Comparison of ENCODE assay signal across 33 cellular contexts in the genomic region with DNA sequence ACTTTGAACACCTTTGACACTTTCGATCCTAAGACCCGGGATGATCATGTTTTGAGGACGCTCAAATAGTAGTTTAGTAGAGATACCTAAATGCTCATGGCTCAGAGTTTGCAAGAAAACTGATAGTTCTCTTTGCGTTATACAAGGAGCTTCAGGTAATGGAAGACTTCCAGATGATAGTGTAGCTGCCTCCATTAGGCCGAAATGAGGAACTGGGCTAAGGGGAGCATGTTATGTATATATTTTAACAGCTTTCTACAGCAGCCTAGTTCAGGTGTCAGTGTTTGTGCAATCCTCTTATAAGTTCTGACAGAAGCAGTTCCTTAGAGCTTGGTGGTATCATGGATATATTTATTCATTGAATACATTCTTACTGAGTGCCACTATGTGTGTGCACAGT.
"Had no signal": no experiment of that assay in that cellular context is flagged by ENCODE, and none has a peak within 500 bp of the region (broad histone marks: within the 10 kb centered on the region; RNA-seq: fewer than 3 reads in every experiment).

No MANE protein-coding gene starts in this region.

- H3K9me3 ChIP-seq: ascending aorta, breast epithelium, esophagus muscularis mucosa, gastrocnemius medialis, heart left ventricle had no signal

- H3K4me3 Mint-ChIP-seq: activated CD4-positive, alpha-beta memory T cell treated with anti-CD3 and anti-CD28 coated beads, Interleukin-2, amount 10 ng/mL, durations not matched to agents 7 days and 5 days; activated CD4-positive, alpha-beta T cell treated with anti-CD3 and anti-CD28 coated beads, Interleukin-2, amount 10 ng/mL, durations not matched to agents 7 days and 5 days; activated naive CD4-positive, alpha-beta T cell treated with anti-CD3 and anti-CD28 coated beads, Interleukin-2, amount 10 ng/mL, durations not matched to agents 7 days and 5 days; activated naive CD8-positive, alpha-beta T cell treated with anti-CD3 and anti-CD28 coated beads, Interleukin-2, amount 10 ng/mL, durations not matched to agents 7 days and 5 days; activated T-cell treated with anti-CD3 and anti-CD28 coated beads, Interleukin-2, amount 50 U/mL, for 4 hours; activated T-helper 1 cell treated with anti-CD3 and anti-CD28 coated beads, Interleukin-12 subunit alpha, Interleukin-12 subunit beta, Interleukin-2, Interleukin-4 antibody, amounts not matched to agents 30 ng/mL and 10 ng/mL and 1 ng/mL, durations not matched to agents 14 hours and 24 hours and 36 hours; brain; central memory CD8-positive, alpha-beta T cell; effector memory CD8-positive, alpha-beta T cell; T-helper 17 cell; T-helper 2 cell treated with Interferon-gamma antibody and Interleukin-4, amounts not matched to agents 5 μg/mL and 100 μg/mL, for 36 hours; WTC11 had no signal

- H3K4me3 ChIP-seq: ascending aorta, breast epithelium, coronary artery, esophagus muscularis mucosa, gastrocnemius medialis, heart left ventricle had no signal

- DNase-seq: activated CD4-positive, alpha-beta memory T cell treated with anti-CD3 and anti-CD28 coated beads, Interleukin-2, amount 10 ng/mL, durations not matched to agents 7 days and 5 days; activated CD4-positive, alpha-beta T cell treated with anti-CD3 and anti-CD28 coated beads for 1 hour; activated CD4-positive, alpha-beta T cell treated with anti-CD3 and anti-CD28 coated beads for 4 hours; activated CD4-positive, alpha-beta T cell treated with anti-CD3 and anti-CD28 coated beads, Interleukin-2, amount 10 ng/mL, durations not matched to agents 7 days and 5 days; activated CD4-positive, alpha-beta T cell treated with anti-CD3 and anti-CD28 coated beads, Interleukin-2, amount 50 U/mL, for 4 hours; activated CD8-positive, alpha-beta memory T cell treated with anti-CD3 and anti-CD28 coated beads, Interleukin-2, amount 50 U/mL, for 48 hours; activated gamma-delta T cell; activated naive CD4-positive, alpha-beta T cell; activated naive CD4-positive, alpha-beta T cell treated with anti-CD3 and anti-CD28 coated beads, Interleukin-2, amount 10 ng/mL, durations not matched to agents 7 days and 5 days; activated naive CD8-positive, alpha-beta T cell treated with anti-CD3 and anti-CD28 coated beads, Interleukin-2, amount 10 ng/mL, durations not matched to agents 7 days and 5 days; activated T-cell treated with anti-CD3 and anti-CD28 coated beads for 4 hours; activated T-cell treated with anti-CD3 and anti-CD28 coated beads, Interleukin-2, amount 50 U/mL, for 4 hours; dermis blood vessel endothelial cell; effector CD4-positive, alpha-beta T cell; effector memory CD8-positive, alpha-beta T cell; erythroblast; foreskin keratinocyte; gastrocnemius medialis; glutamatergic neuron; heart left ventricle; T-helper 1 cell; T-helper 17 cell; T1000 had no signal

- H3K27ac ChIP-seq: ascending aorta, breast epithelium, coronary artery, esophagus muscularis mucosa, foreskin keratinocyte, gastrocnemius medialis, heart left ventricle had no signal

- ATAC-seq: activated naive CD4-positive, alpha-beta T cell treated with anti-CD3 and anti-CD28 coated beads, Interleukin-2, amount 50 U/mL, for 72 hours; activated T-cell treated with anti-CD3 and anti-CD28 coated beads, Interleukin-2, amount 50 U/mL, for 4 hours; effector memory CD8-positive, alpha-beta T cell; foreskin keratinocyte; gastrocnemius medialis; heart left ventricle; T-helper 17 cell; WTC11 had no signal

- H3K27ac Mint-ChIP-seq: activated CD4-positive, alpha-beta memory T cell treated with anti-CD3 and anti-CD28 coated beads, Interleukin-2, amount 10 ng/mL, durations not matched to agents 7 days and 5 days; activated CD4-positive, alpha-beta T cell treated with anti-CD3 and anti-CD28 coated beads, Interleukin-2, amount 10 ng/mL, durations not matched to agents 7 days and 5 days; activated naive CD4-positive, alpha-beta T cell treated with anti-CD3 and anti-CD28 coated beads, Interleukin-2, amount 10 ng/mL, durations not matched to agents 7 days and 5 days; activated naive CD4-positive, alpha-beta T cell treated with anti-CD3 and anti-CD28 coated beads, Interleukin-2, amount 50 U/mL, for 72 hours; activated naive CD8-positive, alpha-beta T cell treated with anti-CD3 and anti-CD28 coated beads, Interleukin-2, amount 10 ng/mL, durations not matched to agents 7 days and 5 days; activated T-helper 1 cell treated with anti-CD3 and anti-CD28 coated beads, Interleukin-12 subunit alpha, Interleukin-12 subunit beta, Interleukin-2, Interleukin-4 antibody, amounts not matched to agents 30 ng/mL and 10 ng/mL and 1 ng/mL, durations not matched to agents 14 hours and 24 hours and 36 hours; brain; effector memory CD8-positive, alpha-beta T cell; T-helper 17 cell; T-helper 2 cell treated with Interferon-gamma antibody and Interleukin-4, amounts not matched to agents 5 μg/mL and 100 μg/mL, for 36 hours; WTC11 had no signal

- H3K9me3 Mint-ChIP-seq: activated CD4-positive, alpha-beta memory T cell treated with anti-CD3 and anti-CD28 coated beads, Interleukin-2, amount 10 ng/mL, durations not matched to agents 7 days and 5 days; activated naive CD4-positive, alpha-beta T cell treated with anti-CD3 and anti-CD28 coated beads, Interleukin-2, amount 10 ng/mL, durations not matched to agents 7 days and 5 days; activated naive CD8-positive, alpha-beta T cell treated with anti-CD3 and anti-CD28 coated beads, Interleukin-2, amount 10 ng/mL, durations not matched to agents 7 days and 5 days; activated T-cell treated with anti-CD3 and anti-CD28 coated beads, Interleukin-2, amount 50 U/mL, for 4 hours; activated T-helper 1 cell treated with anti-CD3 and anti-CD28 coated beads, Interleukin-12 subunit alpha, Interleukin-12 subunit beta, Interleukin-2, Interleukin-4 antibody, amounts not matched to agents 30 ng/mL and 10 ng/mL and 1 ng/mL, durations not matched to agents 14 hours and 24 hours and 36 hours; brain; central memory CD8-positive, alpha-beta T cell; effector memory CD8-positive, alpha-beta T cell; T-helper 2 cell treated with Interferon-gamma antibody and Interleukin-4, amounts not matched to agents 5 μg/mL and 100 μg/mL, for 36 hours; WTC11 had no signal

- H3K27me3 ChIP-seq: ascending aorta, breast epithelium, esophagus muscularis mucosa, foreskin keratinocyte, gastrocnemius medialis, heart left ventricle had no signal

- H3K4me1 Mint-ChIP-seq: brain; central memory CD8-positive, alpha-beta T cell had no signal

- H3K36me3 ChIP-seq: ascending aorta, breast epithelium, gastrocnemius medialis had no signal

- H3K36me3 Mint-ChIP-seq: WTC11 had no signal

- H3K4me1 ChIP-seq: breast epithelium, esophagus muscularis mucosa, foreskin keratinocyte, gastrocnemius medialis, heart left ventricle had no signal

- H3K27me3 Mint-ChIP-seq: activated CD4-positive, alpha-beta memory T cell treated with anti-CD3 and anti-CD28 coated beads, Interleukin-2, amount 10 ng/mL, durations not matched to agents 7 days and 5 days; activated CD4-positive, alpha-beta T cell treated with anti-CD3 and anti-CD28 coated beads, Interleukin-2, amount 10 ng/mL, durations not matched to agents 7 days and 5 days; activated naive CD4-positive, alpha-beta T cell treated with anti-CD3 and anti-CD28 coated beads, Interleukin-2, amount 10 ng/mL, durations not matched to agents 7 days and 5 days; activated naive CD8-positive, alpha-beta T cell treated with anti-CD3 and anti-CD28 coated beads, Interleukin-2, amount 10 ng/mL, durations not matched to agents 7 days and 5 days; brain; central memory CD8-positive, alpha-beta T cell; effector memory CD8-positive, alpha-beta T cell; T-helper 17 cell had no signal
